ENCODE assay signal across 1 cellular context in genomic region chr22:49785841-49786451, GRCh38.
TF ChIP-seq lines count a peak whose summit lies in the region.

No MANE protein-coding gene starts in this region.

TF ChIP-seq in GM23338, 12 proteins besides CTCF, POLR2A, EP300 and RAD21 (continued from another document):
- no peak for TF ChIP-seq ZNF462 (CRISPR knock-in tag; IDR thresholded peaks at IDR 0.05)
- no peak for TF ChIP-seq ZNF114 (CRISPR knock-in tag; IDR thresholded peaks at IDR 0.05)
- no peak for TF ChIP-seq REST (IDR thresholded peaks at IDR 0.05; ENCODE audit: unreplicated experiment)
- no peak for TF ChIP-seq EZH2phosphoT487 (IDR thresholded peaks at IDR 0.05; ENCODE audit: unreplicated experiment)
- no peak for TF ChIP-seq ZNF331 (CRISPR knock-in tag; IDR thresholded peaks at IDR 0.05; ENCODE audit: low read depth)
TF ChIP-seq in GM23338: peak in this region for 0.
